ENCODE assay signal across 8 cellular contexts in genomic region chr22:24247564-24248344, GRCh38. TPM values are rescaled to one million over a fixed set of nuclear protein-coding genes. Genes with fewer than 3 reads are reported as not detected.
DNase-seq lines count a peak whose midpoint lies in the region; ATAC-seq and TF ChIP-seq lines count a peak whose summit lies in the region.

No MANE protein-coding gene starts in this region.

- H3K9me3 Mint-ChIP-seq in naive thymus-derived CD8-positive, alpha-beta T cell, result no peaks in the 10 kb centered on the region

- no peak overlapping the region for H3K9ac ChIP-seq in NT2/D1 (ENCODE audit: insufficient read length, low read depth)

- H3K9me3 ChIP-seq in BE2C (no peaks in the 10 kb centered on the region), NT2/D1 (ENCODE audit: insufficient read depth, low read length) (no peaks in the 10 kb centered on the region)

- H3K4me3 ChIP-seq in BE2C (ENCODE audit: low read depth, low read length) (no peak overlapping the region), NT2/D1 (ENCODE audit: insufficient read length, low read depth) (no peak overlapping the region)

- H3K36me3 ChIP-seq in BE2C (no peaks in the 10 kb centered on the region), NT2/D1 (ENCODE audit: insufficient read depth, insufficient read length, low read length) (no peaks in the 10 kb centered on the region)

- no peaks in the 10 kb centered on the region for H3K27me3 Mint-ChIP-seq in naive thymus-derived CD8-positive, alpha-beta T cell

- TF ChIP-seq CTCF in BE2C (IDR thresholded peaks at IDR 0.05; ENCODE audit: low read depth, low read length) (peak; percentile 84), GM20000 (IDR thresholded peaks at IDR 0.05; ENCODE audit: extremely low read depth, missing control alignments) (peak; percentile 48)

- H3K4me1 ChIP-seq in BE2C, result peaks cover 24% of the 10 kb centered on the region
- peaks cover 2% of the 10 kb centered on the region for H3K4me1 ChIP-seq in NT2/D1 (ENCODE audit: insufficient read depth, insufficient read length)

- H3K27me3 ChIP-seq in BE2C (no peaks in the 10 kb centered on the region), NT2/D1 (ENCODE audit: insufficient read depth, insufficient read length) (no peaks in the 10 kb centered on the region)

- H3K36me3 Mint-ChIP-seq in naive thymus-derived CD8-positive, alpha-beta T cell, result no peaks in the 10 kb centered on the region

- DNase-seq in BE2C (peak; percentile 89), GM20000 (ENCODE audit: low spot score) (peak; percentile 83), NT2/D1 (ENCODE audit: low read depth, low spot score) (peak; percentile 57), fibroblast of gingiva (ENCODE audit: low read depth) (peak; percentile 100), substantia nigra (lab: John Stamatoyannopoulos, UW) (peak; percentile 21 to 95 (median 76))
- peak; percentile 58 for DNase-seq in activated T-cell treated with anti-CD3 and anti-CD28 coated beads, Interleukin-2, amount 50 U/mL, for 1 hour
- DNase-seq in naive thymus-derived CD8-positive, alpha-beta T cell, result peak; percentile 19 to 77 (median 46)

- H3K27ac ChIP-seq in substantia nigra (ENCODE audit: low read depth, low read length, poor library complexity, severe bottlenecking), result no peak overlapping the region

- H3K4me3 Mint-ChIP-seq in naive thymus-derived CD8-positive, alpha-beta T cell, result no peak overlapping the region

- peak; percentile 66 to 87 for ATAC-seq in naive thymus-derived CD8-positive, alpha-beta T cell
- ATAC-seq in GM19328 (IDR thresholded peaks at IDR 0.05; ENCODE audit: unreplicated experiment), result no peak

- peak overlapping the region in 2 of 10 donors; percentile 41 to 46 for H3K27ac Mint-ChIP-seq in naive thymus-derived CD8-positive, alpha-beta T cell

- POLR2A ChIA-PET in naive thymus-derived CD8-positive, alpha-beta T cell (lab: Charles Lee), result interaction anchor here (0.8 kb wide), 1 partner anchor 115 kb away, joined by 3 read pairs; no protein-coding TSS in a partner anchor

- peaks cover 12 to 27% (median 21%) of the 10 kb centered on the region in 4 donors for H3K4me1 Mint-ChIP-seq in naive thymus-derived CD8-positive, alpha-beta T cell

RNA-seq across cellular contexts. Expression of gene GGT5, which starts 2.9 kb away (rescaled TPM):
- 0.94 TPM for polyA plus RNA-seq in BE2C (2012; ENCODE audit: insufficient read depth, insufficient read length, low read depth)
- under 1 TPM in 1 of 2 experiments, not detected in 1; 0.08 TPM for total RNA-seq in naive thymus-derived CD8-positive, alpha-beta T cell
- not detected for polyA plus RNA-seq in naive thymus-derived CD8-positive, alpha-beta T cell

RNA-seq across cellular contexts. Expression of gene SPECC1L, which starts 22.9 kb away (rescaled TPM):
- polyA plus RNA-seq in BE2C (2012; ENCODE audit: insufficient read depth, insufficient read length, low read depth), result 31.1 TPM
- 10 to 100 TPM; 67.6 to 71.4 TPM for total RNA-seq in naive thymus-derived CD8-positive, alpha-beta T cell
- polyA plus RNA-seq in naive thymus-derived CD8-positive, alpha-beta T cell, result 10 to 100 TPM in 1 of 3 donors, 1 to 10 TPM in 2; 6.6 to 16.6 (median 8.0) TPM

Comparison
In these comparisons a context has a peak if more than half of its experiments do, and no peak if none do; other contexts are left out.
1. DNase-seq: peak in every context shown above with its lines; median percentile 100 in fibroblast of gingiva; 89 in BE2C; 83 in GM20000; 76 in substantia nigra; 58 in activated T-cell treated with anti-CD3 and anti-CD28 coated beads, Interleukin-2, amount 50 U/mL, for 1 hour; 57 in NT2/D1; 46 in naive thymus-derived CD8-positive, alpha-beta T cell.